1 cellular context compared by ENCODE assay signal in genomic region chr14:76056128-76056527, GRCh38.
TF ChIP-seq lines count a peak whose summit lies in the region.

No MANE protein-coding gene starts in this region.

TF ChIP-seq in H1, 55 proteins besides CTCF, POLR2A, EP300 and RAD21:
- TF ChIP-seq NANOG (IDR thresholded peaks at IDR 0.05; ENCODE audit: insufficient read depth, low read depth, low read length, poor library complexity, severe bottlenecking) (no peak), CBX5 (IDR thresholded peaks at IDR 0.05; ENCODE audit: low read depth, low read length) (no peak), EGR1 (IDR thresholded peaks at IDR 0.05; ENCODE audit: borderline replicate concordance, low read depth, low read length) (no peak), SAP30 (IDR thresholded peaks at IDR 0.05; ENCODE audit: insufficient read depth, insufficient replicate concordance, low read length) (no peak), TBP (IDR thresholded peaks at IDR 0.05; ENCODE audit: low read depth, low read length) (no peak)
- TF ChIP-seq, protein P1, sequence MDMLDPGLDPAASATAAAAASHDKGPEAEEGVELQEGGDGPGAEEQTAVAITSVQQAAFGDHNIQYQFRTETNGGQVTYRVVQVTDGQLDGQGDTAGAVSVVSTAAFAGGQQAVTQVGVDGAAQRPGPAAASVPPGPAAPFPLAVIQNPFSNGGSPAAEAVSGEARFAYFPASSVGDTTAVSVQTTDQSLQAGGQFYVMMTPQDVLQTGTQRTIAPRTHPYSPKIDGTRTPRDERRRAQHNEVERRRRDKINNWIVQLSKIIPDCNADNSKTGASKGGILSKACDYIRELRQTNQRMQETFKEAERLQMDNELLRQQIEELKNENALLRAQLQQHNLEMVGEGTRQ (IDR thresholded peaks at IDR 0.05; ENCODE audit: low read length), result peak; percentile 58
TF ChIP-seq in H1: peak in this region for 1.
